18 cellular contexts compared by ENCODE assay signal in genomic region chr19:15358918-15359317, GRCh38. TPM values are rescaled to one million over a fixed set of nuclear protein-coding genes. Genes with fewer than 3 reads are reported as not detected.
DNase-seq lines count a peak whose midpoint lies in the region; ATAC-seq and TF ChIP-seq lines count a peak whose summit lies in the region.
"Had no signal": no experiment of that assay in that cellular context is flagged by ENCODE, and none has a peak within 500 bp of the region (broad histone marks: within the 10 kb centered on the region; RNA-seq: fewer than 3 reads in every experiment).

No MANE protein-coding gene starts in this region.

- no peak for TF ChIP-seq RAD21 in neural cell (conservative IDR thresholded peaks at IDR 0.05)

- peaks cover 0 to 21% (median 7%) of the 10 kb centered on the region in 10 experiments; a peak in 10 of 20 replicates for H3K4me1 ChIP-seq in BLaER1 treated with 17β-estradiol and CSF1 and Interleukin-3, amounts not matched to agents 10 nM and 100 nM
- 0 out of 2 replicates have a peak, but pooled peaks cover 8% of the 10 kb centered on the region for H3K4me1 ChIP-seq in PC-9 (replicated peaks; ENCODE audit: insufficient read depth)
- H3K4me1 ChIP-seq: BE2C had no signal

- TF ChIP-seq EP300 in neural cell (conservative IDR thresholded peaks at IDR 0.05; ENCODE audit: poor library complexity, severe bottlenecking): no peak

- CTCF ChIA-PET in PC-9 (lab: Charles Lee): interaction anchor here (0.5 kb wide), 1 partner anchor 21 kb away, joined by 3 read pairs; no protein-coding TSS in a partner anchor

- H3K27ac ChIP-seq in BLaER1 treated with 17β-estradiol and CSF1 and Interleukin-3, amounts not matched to agents 10 nM and 100 nM: peak overlapping the region in 7 of 11 experiments; percentile 13 to 45 (median 19); a peak in 9 of 22 replicates
- H3K27ac ChIP-seq in PC-9 (peak overlapping the region; percentile 43; the same call in 1 of the 2 replicates), caudate nucleus (ENCODE audit: low read depth, low read length) (peak overlapping the region; percentile 56), neural cell (ENCODE audit: low read length) (peak overlapping the region; percentile 82)

- no peaks in the 10 kb centered on the region for H3K79me2 ChIP-seq in PC-9 (ENCODE audit: low read depth)
- H3K79me2 ChIP-seq in neural cell (replicated peaks; ENCODE audit: insufficient read depth, low read length): no peaks in the 10 kb centered on the region

- H3K36me3 ChIP-seq in BLaER1 treated with 17β-estradiol and CSF1 and Interleukin-3, amounts not matched to agents 10 nM and 100 nM: peaks cover 83 to 92% (median 87%) of the 10 kb centered on the region in 11 experiments
- peaks cover 37% of the 10 kb centered on the region for H3K36me3 ChIP-seq in PC-9 (ENCODE audit: low read depth)
- no peaks in the 10 kb centered on the region for H3K36me3 ChIP-seq in neural cell (ENCODE audit: insufficient read depth, low read length)

- H3K9me3 ChIP-seq in BLaER1 treated with 17β-estradiol and CSF1 and Interleukin-3, amounts not matched to agents 10 nM and 100 nM (replicated peaks in 1 of 11): no peaks in the 10 kb centered on the region; a peak in 2 of 22 replicates
- H3K9me3 ChIP-seq in PC-9 (ENCODE audit: insufficient read depth, low read depth) (no peaks in the 10 kb centered on the region), neural cell (ENCODE audit: low read length) (no peaks in the 10 kb centered on the region)
- H3K9me3 ChIP-seq: BE2C had no signal

- no peak for ATAC-seq in GM21529 (IDR thresholded peaks at IDR 0.05; ENCODE audit: unreplicated experiment)
- ATAC-seq: activated naive CD4-positive, alpha-beta T cell treated with anti-CD3 and anti-CD28 coated beads, Interleukin-2, amount 50 U/mL, for 72 hours; HCT116; sciatic nerve had no signal

- H3K4me2 ChIP-seq in BLaER1 treated with 17β-estradiol and CSF1 and Interleukin-3, amounts not matched to agents 10 nM and 100 nM: peak overlapping the region in 5 of 11 experiments; percentile 8 to 41 (median 28); a peak in 4 of 22 replicates
- H3K4me2 ChIP-seq in PC-9: no peak overlapping the region
- no peak overlapping the region for H3K4me2 ChIP-seq in neural cell (ENCODE audit: low read length)

- H3K4me3 ChIP-seq in BLaER1 treated with 17β-estradiol and CSF1 and Interleukin-3, amounts not matched to agents 10 nM and 100 nM: no peak overlapping the region
- H3K4me3 ChIP-seq in PC-9 (no peak overlapping the region), neural cell (ENCODE audit: low read length) (peak overlapping the region; percentile 47)

- H3F3A ChIP-seq in PC-9 (ENCODE audit: insufficient read depth, low read depth) (peaks cover 58% of the 10 kb centered on the region; the same call in 1 of the 2 replicates), neural cell (ENCODE audit: insufficient read depth, low read length, poor library complexity, severe bottlenecking) (no peaks in the 10 kb centered on the region)

- no peak for DNase-seq in PC-9
- peak in 12 of 61 donors; percentile 3 to 71 (median 34) for DNase-seq in caudate nucleus (lab: John Stamatoyannopoulos, UW)
- no peak for DNase-seq in activated CD4-positive, CD25-positive, alpha-beta regulatory T cell (lab: John Stamatoyannopoulos, UW)
- DNase-seq in DMS79 (lab: John Stamatoyannopoulos, UW): no peak
- no peak for DNase-seq in NCI-H69 (lab: John Stamatoyannopoulos, UW)
- DNase-seq: BE2C; central memory CD4-positive, alpha-beta T cell; KG1; mammary epithelial cell; NCI-H345; SHP77; stimulated activated CD4-positive, alpha-beta T cell treated with anti-CD3 and anti-CD28 coated beads, Interleukin-4, amount 100 ng/mL, for 1 hour had no signal

- POLR2A ChIA-PET in PC-9 (lab: Charles Lee; ENCODE audit: unreplicated experiment): interaction anchor here (0.6 to 0.7 kb wide), 3 partner anchors 19 to 295 kb away, joined by 5 to 12 read pairs (median 12); no protein-coding TSS in a partner anchor

- no TSS peak for BruUV-seq in PC-9 (replicated peaks; lab: Mats Ljungman, UMichigan)

- H3K9ac ChIP-seq in BLaER1 treated with 17β-estradiol and CSF1 and Interleukin-3, amounts not matched to agents 10 nM and 100 nM: peak overlapping the region in 1 of 11 experiments; percentile 0; a peak in 1 of 22 replicates
- H3K9ac ChIP-seq in neural cell (ENCODE audit: low read length): peak overlapping the region; percentile 32

- H3K9me2 ChIP-seq in PC-9 (ENCODE audit: insufficient read depth) (no peaks in the 10 kb centered on the region), neural cell (ENCODE audit: insufficient read depth, low read length) (no peaks in the 10 kb centered on the region)

- H4K20me1 ChIP-seq in BLaER1 treated with 17β-estradiol and CSF1 and Interleukin-3, amounts not matched to agents 10 nM and 100 nM: peaks cover 15 to 82% (median 58%) of the 10 kb centered on the region in 11 experiments; a peak in 21 of 22 replicates
- H4K20me1 ChIP-seq in PC-9 (ENCODE audit: insufficient read depth): peaks cover 15% of the 10 kb centered on the region; the same call in 1 of the 2 replicates
- H4K20me1 ChIP-seq in neural cell (ENCODE audit: insufficient read depth): no peaks in the 10 kb centered on the region

- TF ChIP-seq CTCF in PC-9 (conservative IDR thresholded peaks at IDR 0.05) (no peak), neural cell (IDR thresholded peaks at IDR 0.05; ENCODE audit: poor library complexity, severe bottlenecking) (no peak)

- intact Hi-C loops in PC-9 (cut with micrococcal nuclease; ENCODE audit: unreplicated experiment): no loop called here

- no peaks in the 10 kb centered on the region for H3K27me3 ChIP-seq in BLaER1 treated with 17β-estradiol and CSF1 and Interleukin-3, amounts not matched to agents 10 nM and 100 nM
- H3K27me3 ChIP-seq in PC-9 (ENCODE audit: insufficient read depth, low read depth) (no peaks in the 10 kb centered on the region), neural cell (ENCODE audit: insufficient read depth, low read depth, low read length) (no peaks in the 10 kb centered on the region)
- H3K27me3 ChIP-seq: BE2C had no signal

- H2AFZ ChIP-seq in PC-9: no peak overlapping the region
- no peak overlapping the region for H2AFZ ChIP-seq in neural cell (ENCODE audit: low read depth, low read length)

TF ChIP-seq in neural cell, 6 proteins besides CTCF, POLR2A, EP300 and RAD21:
- TF ChIP-seq MXI1 (conservative IDR thresholded peaks at IDR 0.05; ENCODE audit: poor library complexity, severe bottlenecking) (no peak), SMC3 (conservative IDR thresholded peaks at IDR 0.05; ENCODE audit: poor library complexity) (no peak), POLR2AphosphoS5 (IDR thresholded peaks at IDR 0.05) (no peak), REST (IDR thresholded peaks at IDR 0.05; ENCODE audit: borderline replicate concordance) (no peak), TAF1 (IDR thresholded peaks at IDR 0.05; ENCODE audit: low read depth) (no peak), EZH2 (IDR thresholded peaks at IDR 0.05; ENCODE audit: borderline replicate concordance, insufficient read depth, low read length, poor library complexity, severe bottlenecking) (no peak)

RNA-seq across cellular contexts. Expression of gene AKAP8, which starts 20.7 kb away (rescaled TPM):
- 39.5 and 43.4 TPM in 2 replicates for total RNA-seq in PC-9 (2021)
- 22.7 and 25.4 TPM in 2 replicates for polyA plus RNA-seq in neural cell
- 16.1 and 19.7 TPM in 2 replicates for polyA minus RNA-seq in neural cell

RNA-seq across cellular contexts. Expression of gene BRD4, which starts 26.6 kb away (rescaled TPM):
- total RNA-seq in PC-9 (2021): 109 and 138 TPM in 2 replicates
- polyA plus RNA-seq in neural cell: 3.6 and 5.8 TPM in 2 replicates
- 15.3 and 25.1 TPM in 2 replicates for polyA minus RNA-seq in neural cell

RNA-seq across cellular contexts. Expression of gene AKAP8L, which starts 59.9 kb away (rescaled TPM):
- total RNA-seq in PC-9 (2021): 49.9 and 62.4 TPM in 2 replicates
- 280 and 281 TPM in 2 replicates for polyA plus RNA-seq in neural cell
- polyA minus RNA-seq in neural cell: 133 and 143 TPM in 2 replicates

Comparison
In these comparisons a context has a peak if more than half of its experiments do, and no peak if none do; other contexts are left out.
1. H3K27ac ChIP-seq: peak in every context shown above with its lines; median percentile 82 in neural cell; 56 in caudate nucleus; 43 in PC-9; 19 in BLaER1 treated with 17β-estradiol and CSF1 and Interleukin-3, amounts not matched to agents 10 nM and 100 nM.